17 cellular contexts compared by ENCODE assay signal in genomic region chr7:158796667-158797066, GRCh38. TPM values are rescaled to one million over a fixed set of nuclear protein-coding genes. Genes with fewer than 3 reads are reported as not detected.
DNase-seq lines count a peak whose midpoint lies in the region; ATAC-seq and TF ChIP-seq lines count a peak whose summit lies in the region.
"Had no signal": no experiment of that assay in that cellular context is flagged by ENCODE, and none has a peak within 500 bp of the region (broad histone marks: within the 10 kb centered on the region; RNA-seq: fewer than 3 reads in every experiment).

No MANE protein-coding gene starts in this region.

- CTCF ChIA-PET in MCF 10A (lab: Yijun Ruan, JAX) = interaction anchor here (0.8 kb wide), 1 partner anchor 105 kb away, joined by 3 read pairs; no protein-coding TSS in a partner anchor

- no peak overlapping the region for H3K4me3 ChIP-seq in breast epithelium
- H3K4me3 ChIP-seq: BLaER1 treated with 17β-estradiol and CSF1 and Interleukin-3, amounts not matched to agents 10 nM and 100 nM had no signal

- H3K4me1 Mint-ChIP-seq in MCF 10A (ENCODE audit: insufficient read depth, unreplicated experiment) (no peaks in the 10 kb centered on the region), glutamatergic neuron (ENCODE audit: low read depth, unreplicated experiment) (peaks cover 21% of the 10 kb centered on the region)
- H3K4me1 Mint-ChIP-seq in activated naive CD8-positive, alpha-beta T cell treated with anti-CD3 and anti-CD28 coated beads, Interleukin-2, amount 50 U/mL, for 24 hours = peaks cover 22% of the 10 kb centered on the region

- no peak for TF ChIP-seq POLR2A in breast epithelium (IDR thresholded peaks at IDR 0.05)

- H3K27ac ChIP-seq in breast epithelium = no peak overlapping the region
- H3K27ac ChIP-seq: BLaER1 treated with 17β-estradiol and CSF1 and Interleukin-3, amounts not matched to agents 10 nM and 100 nM had no signal

- H3K27me3 Mint-ChIP-seq in MCF 10A (ENCODE audit: insufficient read depth, unreplicated experiment) (no peaks in the 10 kb centered on the region), glutamatergic neuron (ENCODE audit: unreplicated experiment) (peaks cover 8% of the 10 kb centered on the region)
- no peaks in the 10 kb centered on the region for H3K27me3 Mint-ChIP-seq in activated naive CD8-positive, alpha-beta T cell treated with anti-CD3 and anti-CD28 coated beads, Interleukin-2, amount 50 U/mL, for 24 hours
- H3K27me3 Mint-ChIP-seq: IgD-negative memory B cell had no signal

- no peak for DNase-seq in MCF 10A (ENCODE audit: unreplicated experiment)
- DNase-seq in breast epithelium (ENCODE audit: low spot score in 2 of 2) = no peak
- DNase-seq in activated naive CD8-positive, alpha-beta T cell treated with anti-CD3 and anti-CD28 coated beads, Interleukin-2, amount 50 U/mL, for 24 hours = no peak
- DNase-seq in glutamatergic neuron = peak; percentile 84
- DNase-seq in COR-L47 (lab: John Stamatoyannopoulos, UW) = no peak
- no peak for DNase-seq in sciatic nerve (ENCODE audit: low spot score)
- DNase-seq in activated gamma-delta T cell treated with Interleukin-2 at 50 U/mL for 16 hours = no peak
- DNase-seq: Caco-2, NCI-H1417, NCI-H1930, NCI-H2171, NCI-H446 treated with DMSO at 0.1 percent for 48 hours, NCI-H82 had no signal

- H3K9me3 ChIP-seq in breast epithelium = no peaks in the 10 kb centered on the region
- H3K9me3 ChIP-seq: BLaER1 treated with 17β-estradiol and CSF1 and Interleukin-3, amounts not matched to agents 10 nM and 100 nM; Caco-2 had no signal

- H3K36me3 ChIP-seq in breast epithelium = no peaks in the 10 kb centered on the region

- no peaks in the 10 kb centered on the region for H3K4me1 ChIP-seq in breast epithelium
- H3K4me1 ChIP-seq: BLaER1 treated with 17β-estradiol and CSF1 and Interleukin-3, amounts not matched to agents 10 nM and 100 nM had no signal

- TF ChIP-seq CTCF in MCF 10A (IDR thresholded peaks at IDR 0.05; ENCODE audit: unreplicated experiment) (no peak), breast epithelium (IDR thresholded peaks at IDR 0.05) (no peak), glutamatergic neuron (IDR thresholded peaks at IDR 0.05; ENCODE audit: partially characterized antibody, unreplicated experiment) (no peak)

- POLR2A ChIA-PET in MCF 10A (lab: Yijun Ruan, JAX) = interaction anchor here (1.2 kb wide), 1 partner anchor 18 kb away, joined by 3 read pairs; no protein-coding TSS in a partner anchor

- BruUV-seq in MCF 10A (replicated peaks; lab: Mats Ljungman, UMichigan) = no TSS peak

- no peaks in the 10 kb centered on the region for H3K27me3 ChIP-seq in breast epithelium
- H3K27me3 ChIP-seq: BLaER1 treated with 17β-estradiol and CSF1 and Interleukin-3, amounts not matched to agents 10 nM and 100 nM had no signal

- intact Hi-C loops in MCF 10A (cut with micrococcal nuclease) (no loop called here), breast epithelium (cut with DNase I; ENCODE audit: low total_unique reads) (no loop called here), sciatic nerve (cut with DNase I) (no loop called here)

- H3K27ac Mint-ChIP-seq in MCF 10A (ENCODE audit: low read depth, unreplicated experiment) (peak overlapping the region; percentile 49), glutamatergic neuron (ENCODE audit: unreplicated experiment) (peak overlapping the region; percentile 93)
- H3K27ac Mint-ChIP-seq in activated naive CD8-positive, alpha-beta T cell treated with anti-CD3 and anti-CD28 coated beads, Interleukin-2, amount 50 U/mL, for 24 hours = peak overlapping the region; percentile 15

- H3K36me3 Mint-ChIP-seq in MCF 10A (ENCODE audit: insufficient read depth, unreplicated experiment) (peaks cover 75% of the 10 kb centered on the region), glutamatergic neuron (ENCODE audit: unreplicated experiment) (peaks cover 4% of the 10 kb centered on the region)
- H3K36me3 Mint-ChIP-seq in activated naive CD8-positive, alpha-beta T cell treated with anti-CD3 and anti-CD28 coated beads, Interleukin-2, amount 50 U/mL, for 24 hours (ENCODE audit: low read depth) = peaks cover 32% of the 10 kb centered on the region

- no peaks in the 10 kb centered on the region for H3K9me3 Mint-ChIP-seq in MCF 10A (ENCODE audit: unreplicated experiment)
- no peaks in the 10 kb centered on the region for H3K9me3 Mint-ChIP-seq in activated naive CD8-positive, alpha-beta T cell treated with anti-CD3 and anti-CD28 coated beads, Interleukin-2, amount 50 U/mL, for 24 hours
- peaks cover 5% of the 10 kb centered on the region for H3K9me3 Mint-ChIP-seq in glutamatergic neuron (ENCODE audit: unreplicated experiment)
- H3K9me3 Mint-ChIP-seq: IgD-negative memory B cell had no signal

- ATAC-seq in activated naive CD8-positive, alpha-beta T cell treated with anti-CD3 and anti-CD28 coated beads, Interleukin-2, amount 50 U/mL, for 24 hours = no peak
- no peak for ATAC-seq in sciatic nerve
- ATAC-seq: Panc1, Right ventricle myocardium inferior had no signal

- H3K4me3 Mint-ChIP-seq in MCF 10A (ENCODE audit: unreplicated experiment) (no peak overlapping the region), glutamatergic neuron (ENCODE audit: unreplicated experiment) (peak overlapping the region; percentile 74)
- H3K4me3 Mint-ChIP-seq in activated naive CD8-positive, alpha-beta T cell treated with anti-CD3 and anti-CD28 coated beads, Interleukin-2, amount 50 U/mL, for 24 hours = no peak overlapping the region

RNA-seq across cellular contexts. Expression of gene ESYT2, which starts 32.6 kb away (rescaled TPM):
- 74.1 and 78.6 TPM in 2 replicates for total RNA-seq in MCF 10A (2022)
- 100 to 1,000 TPM in 2 of 3 donors, 10 to 100 TPM in 1; 97.3 to 155 (median 115) TPM for total RNA-seq in breast epithelium
- 41.9 TPM for total RNA-seq in glutamatergic neuron (ENCODE audit: unreplicated experiment)
- total RNA-seq in sciatic nerve = 103 TPM

RNA-seq across cellular contexts. Expression of gene DYNC2I1, which starts 59.7 kb away (rescaled TPM):
- total RNA-seq in MCF 10A (2022) (14.4 and 16.5 TPM in 2 replicates), breast epithelium (10 to 100 TPM; 20.5 to 32.8 (median 22.9) TPM), glutamatergic neuron (ENCODE audit: unreplicated experiment) (21.6 TPM), sciatic nerve (29.6 TPM)

Comparison
In these comparisons a context has a peak if more than half of its experiments do, and no peak if none do; other contexts are left out.
1. H3K27ac Mint-ChIP-seq: peak in every context shown above with its lines; median percentile 93 in glutamatergic neuron; 49 in MCF 10A; 15 in activated naive CD8-positive, alpha-beta T cell treated with anti-CD3 and anti-CD28 coated beads, Interleukin-2, amount 50 U/mL, for 24 hours.